Comparison of ENCODE assay signal across 26 cellular contexts in the genomic region with DNA sequence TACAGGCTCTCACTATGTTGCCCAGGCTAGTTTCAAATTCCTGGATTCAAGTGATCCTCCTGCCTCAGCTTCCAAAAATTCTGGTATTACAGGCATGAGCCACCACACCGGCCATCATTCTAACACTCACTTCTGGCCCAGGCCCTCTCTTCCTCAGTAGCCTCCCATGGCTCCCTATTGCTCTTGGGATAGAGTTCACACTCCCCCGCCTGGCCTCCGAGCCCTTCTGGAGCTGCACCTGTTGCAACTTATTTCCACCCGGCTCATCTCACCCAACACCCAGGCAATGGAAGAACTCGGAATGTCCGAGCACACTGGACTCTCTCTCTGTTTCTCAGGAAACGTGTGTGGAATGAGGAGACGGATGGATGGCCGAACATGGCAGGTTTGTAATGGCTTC. TPM values are rescaled to one million over a fixed set of nuclear protein-coding genes. Genes with fewer than 3 reads are reported as not detected.
DNase-seq lines count a peak whose midpoint lies in the region; ATAC-seq and TF ChIP-seq lines count a peak whose summit lies in the region.
"Had no signal": no experiment of that assay in that cellular context is flagged by ENCODE, and none has a peak within 500 bp of the region (broad histone marks: within the 10 kb centered on the region; RNA-seq: fewer than 3 reads in every experiment).

No MANE protein-coding gene starts in this region.

- no peak overlapping the region for H4K91ac ChIP-seq in IMR-90 (ENCODE audit: insufficient read depth, low read depth, low read length)

- H3K23ac ChIP-seq in IMR-90 (ENCODE audit: low read depth, low read length): no peak overlapping the region

- TF ChIP-seq RAD21 in IMR-90 (IDR thresholded peaks at IDR 0.05; ENCODE audit: low read length): no peak

- H2AFZ ChIP-seq in IMR-90 (replicated peaks; ENCODE audit: low read length, poor library complexity) (no peak overlapping the region), neural progenitor cell (replicated peaks) (no peak overlapping the region)

- ATAC-seq in IMR-90 (ENCODE audit: low read depth) (no peak), HG03135 (IDR thresholded peaks at IDR 0.05; ENCODE audit: unreplicated experiment) (no peak)

- 0 out of 2 replicates have a peak overlapping the region, but pooled peaks have one; percentile 47 for H3K4ac ChIP-seq in IMR-90 (ENCODE audit: low read depth, low read length)

- no peak overlapping the region for H2BK5ac ChIP-seq in IMR-90 (ENCODE audit: low read depth, low read length, poor library complexity, severe bottlenecking)

- POLR2A ChIA-PET in IMR-90 (lab: Charles Lee; ENCODE audit: unreplicated experiment): no interaction called here

- H3K56ac ChIP-seq in IMR-90 (ENCODE audit: extremely low read depth, insufficient read depth, low read length): no peak overlapping the region

- in situ Hi-C loops in IMR-90 (cut with MboI; ENCODE audit: low sequenced_read_pairs): no loop called here

- no peak overlapping the region for H3K4me2 ChIP-seq in IMR-90 (ENCODE audit: low read depth, low read length)
- peak overlapping the region; percentile 45 for H3K4me2 ChIP-seq in neural progenitor cell
- H3K4me2 ChIP-seq: SK-N-SH had no signal

- no peaks in the 10 kb centered on the region for H3K36me3 Mint-ChIP-seq in brain
- H3K36me3 Mint-ChIP-seq in neural progenitor cell: no peaks in the 10 kb centered on the region

- peaks cover 9% of the 10 kb centered on the region for H3K9me1 ChIP-seq in IMR-90 (ENCODE audit: insufficient read depth, low read length)

- no peaks in the 10 kb centered on the region for H3K9me3 ChIP-seq in IMR-90 (ENCODE audit: control insufficient read depth, insufficient read depth, low read length)
- no peaks in the 10 kb centered on the region for H3K9me3 ChIP-seq in neural progenitor cell (ENCODE audit: low read depth)
- H3K9me3 ChIP-seq in stomach: no peaks in the 10 kb centered on the region
- no peaks in the 10 kb centered on the region for H3K9me3 ChIP-seq in effector memory CD4-positive, alpha-beta T cell (ENCODE audit: control insufficient read depth, low read length)
- H3K9me3 ChIP-seq: BLaER1, Caco-2, SK-N-SH had no signal

- intact Hi-C loops in IMR-90 (cut with micrococcal nuclease) (no loop called here), stomach (cut with DNase I; ENCODE audit: low total_unique reads) (no loop called here)

- TF ChIP-seq EP300 in stomach (IDR thresholded peaks at IDR 0.05): no peak

- peak overlapping the region in 1 of 5 experiments; percentile 32 for H3K4me3 Mint-ChIP-seq in brain
- peak overlapping the region; percentile 62 for H3K4me3 Mint-ChIP-seq in neural progenitor cell
- H3K4me3 Mint-ChIP-seq: CD4-positive, alpha-beta T cell had no signal

- H2BK20ac ChIP-seq in IMR-90 (ENCODE audit: low read depth, low read length): no peak overlapping the region

- TF ChIP-seq POLR2A in IMR-90 (IDR thresholded peaks at IDR 0.05; ENCODE audit: low read depth, low read length): no peak
- TF ChIP-seq POLR2A in stomach (IDR thresholded peaks at IDR 0.05): no peak

- CTCF ChIA-PET in IMR-90 (lab: Yijun Ruan, JAX): no interaction called here

- no peaks in the 10 kb centered on the region; a peak in 1 of 4 replicates for H3K79me1 ChIP-seq in IMR-90 (ENCODE audit: low read depth in 1 of 2, low read length in 2 of 2)

- H3K18ac ChIP-seq in IMR-90 (ENCODE audit: low read depth, low read length): no peak overlapping the region

- no peak for TF ChIP-seq CTCF in IMR-90 (conservative IDR thresholded peaks at IDR 0.05; ENCODE audit: low read depth, low read length)
- TF ChIP-seq CTCF in brain (conservative IDR thresholded peaks at IDR 0.05): no peak
- TF ChIP-seq CTCF in neural progenitor cell (IDR thresholded peaks at IDR 0.05): no peak
- no peak for TF ChIP-seq CTCF in stomach (IDR thresholded peaks at IDR 0.05)

- peaks cover 53% of the 10 kb centered on the region for H3F3A ChIP-seq in neural progenitor cell (ENCODE audit: low read depth)

- no peaks in the 10 kb centered on the region for H3K36me3 ChIP-seq in IMR-90 (ENCODE audit: control insufficient read depth, insufficient read depth, low read length)
- no peaks in the 10 kb centered on the region for H3K36me3 ChIP-seq in neural progenitor cell
- no peaks in the 10 kb centered on the region for H3K36me3 ChIP-seq in stomach
- no peaks in the 10 kb centered on the region for H3K36me3 ChIP-seq in effector memory CD4-positive, alpha-beta T cell (ENCODE audit: control insufficient read depth, insufficient read depth, low read length)
- H3K36me3 ChIP-seq: BLaER1 had no signal

- BruUV-seq in IMR-90 (replicated peaks; lab: Mats Ljungman, UMichigan): no TSS peak

- H3K9ac ChIP-seq in IMR-90 (ENCODE audit: low read depth, low read length) (no peak overlapping the region), neural progenitor cell (no peak overlapping the region)
- H3K9ac ChIP-seq: BLaER1, SK-N-SH had no signal

- no peak overlapping the region for H2BK15ac ChIP-seq in IMR-90 (ENCODE audit: low read depth, low read length)

- dilution Hi-C loops in IMR-90 (cut with HindIII; ENCODE audit: low sequenced_read_pairs, unreplicated experiment): no loop called here

- no peaks in the 10 kb centered on the region; the same call in 1 of the 2 replicates for H3K27me3 ChIP-seq in IMR-90 (ENCODE audit: control insufficient read depth, insufficient read depth, low read length)
- H3K27me3 ChIP-seq in neural progenitor cell: no peaks in the 10 kb centered on the region
- H3K27me3 ChIP-seq in stomach: peaks cover 0 to 22% (median 0%) of the 10 kb centered on the region in 3 donors
- no peaks in the 10 kb centered on the region for H3K27me3 ChIP-seq in effector memory CD4-positive, alpha-beta T cell (replicated peaks; ENCODE audit: control insufficient read depth, insufficient read depth, low read length, poor library complexity, severe bottlenecking)
- H3K27me3 ChIP-seq: BLaER1 had no signal

- H3K4me3 ChIP-seq in IMR-90 (ENCODE audit: insufficient read depth, low read depth, low read length) (no peak overlapping the region), neural progenitor cell (no peak overlapping the region), stomach (no peak overlapping the region)
- no peak overlapping the region for H3K4me3 ChIP-seq in effector memory CD4-positive, alpha-beta T cell (ENCODE audit: insufficient read depth, low read depth, low read length, poor library complexity, severe bottlenecking)
- H3K4me3 ChIP-seq: BLaER1, GM23248 had no signal

- peak overlapping the region in 3 of 5 experiments; percentile 32 to 88 (median 85) for H3K27ac Mint-ChIP-seq in brain
- peak overlapping the region; percentile 85 for H3K27ac Mint-ChIP-seq in neural progenitor cell
- H3K27ac Mint-ChIP-seq: CD4-positive, alpha-beta T cell had no signal

- H3K4me1 Mint-ChIP-seq in brain (peaks cover 40% of the 10 kb centered on the region), neural progenitor cell (peaks cover 65% of the 10 kb centered on the region)

- H4K20me1 ChIP-seq in IMR-90 (ENCODE audit: insufficient read depth, low read length): no peaks in the 10 kb centered on the region
- H4K20me1 ChIP-seq in neural progenitor cell (ENCODE audit: low read depth): no peaks in the 10 kb centered on the region
- H4K20me1 ChIP-seq: BLaER1 had no signal

- DNase-seq in IMR-90 (no peak), neural progenitor cell (ENCODE audit: low spot score) (no peak), stomach (no peak), NCI-H2171 treated with DMSO at 0.1 percent for 48 hours (lab: John Stamatoyannopoulos, UW) (no peak)
- no peak for DNase-seq in effector memory CD4-positive, alpha-beta T cell
- DNase-seq: ACHN; Caco-2; CD4-positive, alpha-beta T cell; DMS 273 treated with DMSO at 0.1 percent for 48 hours; DMS79 treated with DMSO at 0.1 percent for 48 hours; GM23248; HCEC 1CT; KBM-7; MM.1S; NCI-H1048; NCI-H1417 treated with DMSO at 0.1 percent for 48 hours; NCI-H187 treated with DMSO at 0.1 percent for 48 hours; NCI-H2107; NK-92 treated with Interleukin-12 subunit alpha and Interleukin-12 subunit beta, amount 100 ng/mL, for 24 hours; SIG-M5; SK-N-SH had no signal

- H2AK9ac ChIP-seq in IMR-90 (replicated peaks; ENCODE audit: low read depth, low read length, poor library complexity): no peak overlapping the region

- H3K27me3 Mint-ChIP-seq in brain: peaks cover 9% of the 10 kb centered on the region
- peaks cover 20% of the 10 kb centered on the region for H3K27me3 Mint-ChIP-seq in neural progenitor cell (ENCODE audit: insufficient read depth, low read depth)

- H3K9me3 Mint-ChIP-seq in brain (peaks cover 0 to 3% (median 0%) of the 10 kb centered on the region in 5 experiments), neural progenitor cell (no peaks in the 10 kb centered on the region)
- H3K9me3 Mint-ChIP-seq: CD4-positive, alpha-beta T cell had no signal

- peak overlapping the region; percentile 15; the same call in 1 of the 2 replicates for H2AK5ac ChIP-seq in IMR-90 (ENCODE audit: low read depth, low read length)

- no peak overlapping the region for H3K14ac ChIP-seq in IMR-90 (replicated peaks; ENCODE audit: low read depth, low read length)

- WGBS in IMR-90 (ENCODE audit: extremely low coverage in 2 of 2, insufficient read length in 1 of 2), 2 experiments: 80% methylated on average over 2 of the region's 9 CpGs; no CpG with 5 or more reads in 1 of the 2 experiments
- WGBS in stomach, 5 donors: 77 to 94% (median 85%) methylated on average over 9 of the region's 9 CpGs

- H3K4me1 ChIP-seq in IMR-90 (ENCODE audit: control insufficient read depth, insufficient read depth, low read length) (peaks cover 16% of the 10 kb centered on the region), neural progenitor cell (peaks cover 48% of the 10 kb centered on the region), stomach (peaks cover 12 to 47% (median 28%) of the 10 kb centered on the region in 4 donors)
- H3K4me1 ChIP-seq in effector memory CD4-positive, alpha-beta T cell (ENCODE audit: control insufficient read depth, insufficient read depth, low read length, poor library complexity, severe bottlenecking): no peaks in the 10 kb centered on the region
- H3K4me1 ChIP-seq: Caco-2 had no signal

- no peak overlapping the region for H4K5ac ChIP-seq in IMR-90 (ENCODE audit: low read depth, low read length)

- no peak overlapping the region for H3K27ac ChIP-seq in IMR-90 (ENCODE audit: insufficient read depth, low read length)
- H3K27ac ChIP-seq in neural progenitor cell: no peak overlapping the region
- H3K27ac ChIP-seq in stomach: peak overlapping the region in 3 of 5 donors; percentile 41 to 72 (median 50)
- H3K27ac ChIP-seq in effector memory CD4-positive, alpha-beta T cell (ENCODE audit: insufficient read depth, low read length, poor library complexity, severe bottlenecking): no peak overlapping the region
- H3K27ac ChIP-seq: BLaER1, GM23248, RWPE1 had no signal

- H3K79me2 ChIP-seq in neural progenitor cell (ENCODE audit: low read depth): no peaks in the 10 kb centered on the region

- H4K8ac ChIP-seq in IMR-90 (ENCODE audit: low read depth in 2 of 2, low read length in 2 of 2): no peak overlapping the region

- H2BK120ac ChIP-seq in IMR-90 (ENCODE audit: low read depth, low read length): no peak overlapping the region; the same call in 1 of the 2 replicates

RNA-seq across cellular contexts. Expression of gene SBK3, which starts 9.0 kb away (rescaled TPM):
- 0.18 TPM in 1 of 2 replicates, not detected in the other for total RNA-seq in IMR-90 (2012; rRNA removed)
- polyA plus RNA-seq in IMR-90 (2012; rRNA removed): 0.05 and 0.16 TPM in 2 replicates
- polyA plus RNA-seq in IMR-90 (2012; cell fraction: cytosol; rRNA removed): 0.08 TPM in 1 of 2 replicates, not detected in the other
- polyA plus RNA-seq in IMR-90 (2012; cell fraction: nucleus; rRNA removed; ENCODE audit: low replicate concordance): 0.15 and 0.35 TPM in 2 replicates
- polyA plus RNA-seq in brain (ENCODE audit: insufficient read depth, low read depth, low replicate concordance): not detected
- total RNA-seq in neural progenitor cell (ENCODE audit: low replicate concordance): 3.3 and 15.1 TPM in 2 replicates
- 1 to 10 TPM in 2 of 5 donors, under 1 TPM in 1, not detected in 2; 0.37 to 6.2 (median 2.0) TPM for total RNA-seq in stomach
- polyA plus RNA-seq in stomach: under 1 TPM in 2 of 3 donors, not detected in 1; 0.20 to 0.56 TPM
- total RNA-seq: CD4-positive, alpha-beta T cell; GM23248 had no signal
- polyA plus RNA-seq: GM23248 had no signal

RNA-seq across cellular contexts. Expression of gene SBK2, which starts 17.4 kb away (rescaled TPM):
- total RNA-seq in IMR-90 (2012; rRNA removed) (not detected in 2 replicates), neural progenitor cell (ENCODE audit: low replicate concordance) (6.2 TPM in 1 of 2 replicates, not detected in the other), stomach (not detected)
- polyA plus RNA-seq in IMR-90 (2012; rRNA removed) (0.30 and 0.48 TPM in 2 replicates), brain (ENCODE audit: insufficient read depth, low read depth, low replicate concordance) (not detected), stomach (not detected)
- 0.47 TPM in 1 of 2 replicates, not detected in the other for polyA plus RNA-seq in IMR-90 (2012; cell fraction: cytosol; rRNA removed)
- 3.7 and 5.3 TPM in 2 replicates for polyA plus RNA-seq in IMR-90 (2012; cell fraction: nucleus; rRNA removed; ENCODE audit: low replicate concordance)
- total RNA-seq: Caco-2; CD4-positive, alpha-beta T cell; GM23248; NCI-H460 had no signal
- polyA plus RNA-seq: GM23248 had no signal

RNA-seq across cellular contexts. Expression of gene ZNF579, which starts 26.3 kb away (rescaled TPM):
- total RNA-seq in IMR-90 (2012; rRNA removed) (0.54 and 0.83 TPM in 2 replicates), neural progenitor cell (ENCODE audit: low replicate concordance) (2.1 and 15.2 TPM in 2 replicates), stomach (10 to 100 TPM in 1 of 5 donors, 1 to 10 TPM in 4; 3.1 to 12.1 (median 5.1) TPM)
- polyA plus RNA-seq in IMR-90 (2012; rRNA removed) (9.0 and 10.7 TPM in 2 replicates), brain (ENCODE audit: insufficient read depth, low read depth, low replicate concordance) (16.2 TPM), stomach (10 to 100 TPM; 10.8 to 13.0 (median 11.0) TPM)
- polyA plus RNA-seq in IMR-90 (2012; cell fraction: cytosol; rRNA removed): 4.6 and 9.6 TPM in 2 replicates
- polyA plus RNA-seq in IMR-90 (2012; cell fraction: nucleus; rRNA removed; ENCODE audit: low replicate concordance): 19.0 and 30.7 TPM in 2 replicates

RNA-seq across cellular contexts. Expression of gene FIZ1, which starts 45.0 kb away (rescaled TPM):
- total RNA-seq in IMR-90 (2012; rRNA removed): 0.83 and 1.3 TPM in 2 replicates
- 5.5 and 5.9 TPM in 2 replicates for polyA plus RNA-seq in IMR-90 (2012; rRNA removed)
- 3.6 and 5.0 TPM in 2 replicates for polyA plus RNA-seq in IMR-90 (2012; cell fraction: cytosol; rRNA removed)
- 12.9 and 19.2 TPM in 2 replicates for polyA plus RNA-seq in IMR-90 (2012; cell fraction: nucleus; rRNA removed; ENCODE audit: low replicate concordance)
- 30.5 TPM for polyA plus RNA-seq in brain (ENCODE audit: insufficient read depth, low read depth, low replicate concordance)
- total RNA-seq in neural progenitor cell (ENCODE audit: low replicate concordance): 4.8 and 10.8 TPM in 2 replicates
- total RNA-seq in stomach: 10 to 100 TPM in 1 of 5 donors, 1 to 10 TPM in 3, not detected in 1; 4.0 to 16.8 (median 6.7) TPM
- polyA plus RNA-seq in stomach: 10 to 100 TPM in 1 of 3 donors, 1 to 10 TPM in 2; 8.7 to 10.8 (median 9.4) TPM

RNA-seq across cellular contexts. Expression of gene ZNF524, which starts 45.8 kb away (rescaled TPM):
- 2.3 and 2.8 TPM in 2 replicates for total RNA-seq in IMR-90 (2012; rRNA removed)
- polyA plus RNA-seq in IMR-90 (2012; rRNA removed): 6.6 and 8.0 TPM in 2 replicates
- polyA plus RNA-seq in IMR-90 (2012; cell fraction: cytosol; rRNA removed): 6.2 and 14.1 TPM in 2 replicates
- 4.0 and 9.8 TPM in 2 replicates for polyA plus RNA-seq in IMR-90 (2012; cell fraction: nucleus; rRNA removed; ENCODE audit: low replicate concordance)
- 20.5 TPM for polyA plus RNA-seq in brain (ENCODE audit: insufficient read depth, low read depth, low replicate concordance)
- 3.2 and 5.4 TPM in 2 replicates for total RNA-seq in neural progenitor cell (ENCODE audit: low replicate concordance)
- total RNA-seq in stomach: 10 to 100 TPM in 3 of 5 donors, 1 to 10 TPM in 2; 2.9 to 54.3 (median 17.4) TPM
- 10 to 100 TPM; 61.3 to 70.7 (median 68.9) TPM for polyA plus RNA-seq in stomach

Comparison
In these comparisons a context has a peak if more than half of its experiments do, and no peak if none do; other contexts are left out.
1. H3K27ac ChIP-seq: peak in stomach (3 of 5); none in IMR-90 (single experiment), neural progenitor cell (single experiment) and effector memory CD4-positive, alpha-beta T cell (single experiment).